ENCODE assay signal across 23 cellular contexts in the genomic region with DNA sequence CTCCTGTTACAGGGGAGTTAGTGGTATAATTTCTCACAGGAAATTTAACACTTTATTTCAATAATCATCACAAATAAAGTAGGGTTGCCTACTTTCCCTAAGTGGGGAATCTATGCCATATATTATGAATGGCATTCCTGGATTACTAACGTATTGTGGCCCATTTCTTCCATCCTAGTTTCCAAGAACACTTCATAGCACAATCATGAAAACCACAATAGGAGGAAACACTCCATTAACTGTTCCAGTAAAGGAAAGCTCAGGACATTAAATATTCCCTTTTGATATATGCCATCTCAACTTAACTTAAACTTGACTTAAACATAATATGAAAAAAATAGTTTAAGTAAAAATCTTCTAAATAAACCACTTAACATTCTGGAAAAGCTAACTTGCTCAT. TPM values are rescaled to one million over a fixed set of nuclear protein-coding genes. Genes with fewer than 3 reads are reported as not detected.
A peak's percentile ranks its signal among the peaks of the same experiment; 100 is the strongest.
DNase-seq lines count a peak whose midpoint lies in the region; ATAC-seq, FAIRE-seq and TF ChIP-seq lines count a peak whose summit lies in the region.
"Had no signal": no experiment of that assay in that cellular context is flagged by ENCODE, and none has a peak within 500 bp of the region (broad histone marks: within the 10 kb centered on the region; RNA-seq: fewer than 3 reads in every experiment).

No MANE protein-coding gene starts in this region.

- H3K36me3 ChIP-seq in HEK293 (ENCODE audit: control insufficient read depth in 2 of 2, insufficient read depth in 1 of 2, low read length in 2 of 2): peaks cover 4 to 27% of the 10 kb centered on the region in 2 experiments

- TF ChIP-seq RAD21 in A549 (conservative IDR thresholded peaks at IDR 0.05 in 1 of 2, IDR thresholded peaks at IDR 0.05 in 1 of 2): no peak

- H3K4me2 ChIP-seq in A549: peak overlapping the region; percentile 90

- no peak for FAIRE-seq in A549 (lab: Jason Lieb, UNC)
- FAIRE-seq: GM12892, urothelium cell line had no signal

- peaks cover 53% of the 10 kb centered on the region for H3K4me1 Mint-ChIP-seq in chondrocyte (ENCODE audit: low read depth)
- peaks cover 5 to 6% of the 10 kb centered on the region in 2 donors for H3K4me1 Mint-ChIP-seq in natural killer cell treated with Interleukin-12 subunit alpha and Interleukin-12 subunit beta and Interleukin-15 and Interleukin-18, amount 100 ng/mL, for 72 hours (ENCODE audit: low read depth in 2 of 2)

- DNase-seq in A549 (ENCODE audit: low read depth in 1 of 2, low spot score in 1 of 2): no peak
- DNase-seq in chondrocyte (ENCODE audit: low spot score): no peak
- DNase-seq in natural killer cell treated with Interleukin-12 subunit alpha and Interleukin-12 subunit beta and Interleukin-15 and Interleukin-18, amount 100 ng/mL, for 72 hours (ENCODE audit: low spot score): no peak
- no peak for DNase-seq in RPMI8226
- DNase-seq: activated CD4-positive, alpha-beta T cell treated with anti-CD3 and anti-CD28 coated beads for 36 hours; activated CD8-positive, alpha-beta memory T cell treated with anti-CD3 and anti-CD28 coated beads, Interleukin-2, amount 50 U/mL, for 48 hours; activated naive CD4-positive, alpha-beta T cell treated with Interleukin-2 at 50 U/mL for 16 hours; central memory CD4-positive, alpha-beta T cell; effector memory CD8-positive, alpha-beta T cell; foreskin fibroblast; GDM1; HCEC 1CT; left ventricle myocardium superior; NCI-H1694; NCI-H226; SHP77; T-helper 17 cell had no signal

- H3K4me1 ChIP-seq in A549 (0 out of 3 replicates have a peak, but pooled peaks cover 10% of the 10 kb centered on the region), HEK293 (ENCODE audit: control insufficient read depth, insufficient read depth, low read length) (peaks cover 14% of the 10 kb centered on the region)

- no peak for ATAC-seq in A549
- no peak for ATAC-seq in natural killer cell treated with Interleukin-12 subunit alpha and Interleukin-12 subunit beta and Interleukin-15 and Interleukin-18, amount 100 ng/mL, for 72 hours
- ATAC-seq in GM18868 (IDR thresholded peaks at IDR 0.05; ENCODE audit: unreplicated experiment): no peak
- no peak for ATAC-seq in HG02884 (IDR thresholded peaks at IDR 0.05; ENCODE audit: unreplicated experiment)
- no peak for ATAC-seq in HG03565 (IDR thresholded peaks at IDR 0.05; ENCODE audit: unreplicated experiment)
- ATAC-seq: activated CD4-positive, alpha-beta T cell treated with anti-CD3 and anti-CD28 coated beads for 36 hours; effector memory CD8-positive, alpha-beta T cell; left ventricle myocardium superior; T-helper 17 cell had no signal

- TF ChIP-seq EP300 in A549 (IDR thresholded peaks at IDR 0.05): no peak

- CTCF ChIA-PET in A549 (lab: Yijun Ruan, JAX): interaction anchor here (0.6 to 1.5 kb wide), 4 partner anchors 11 to 502 kb away, joined by 3 to 5 read pairs (median 4); no protein-coding TSS in a partner anchor
- CTCF ChIA-PET in HEK293 (lab: Yijun Ruan, JAX): interaction anchor here (0.7 kb wide), 1 partner anchor 179 kb away, joined by 4 read pairs; no protein-coding TSS in a partner anchor

- H3K27ac Mint-ChIP-seq in chondrocyte (ENCODE audit: unreplicated experiment): no peak overlapping the region
- H3K27ac Mint-ChIP-seq in natural killer cell treated with Interleukin-12 subunit alpha and Interleukin-12 subunit beta and Interleukin-15 and Interleukin-18, amount 100 ng/mL, for 72 hours: no peak overlapping the region
- H3K27ac Mint-ChIP-seq: activated CD4-positive, alpha-beta T cell treated with anti-CD3 and anti-CD28 coated beads for 36 hours; T-helper 17 cell had no signal

- POLR2A ChIA-PET in A549 (lab: Yijun Ruan, JAX): no interaction called here
- POLR2A ChIA-PET in HEK293 (lab: Yijun Ruan, JAX): interaction anchor here (0.6 kb wide), 1 partner anchor 12 kb away, joined by 4 read pairs; no protein-coding TSS in a partner anchor

- no peak overlapping the region for H3K4me3 ChIP-seq in A549
- H3K4me3 ChIP-seq in HEK293 (ENCODE audit: low read depth, low read length): no peak overlapping the region

- 86% methylated on average over 1 of the region's 1 CpG for WGBS in A549 (ENCODE audit: missing lambda C conversion rate)

- no peaks in the 10 kb centered on the region for H3K27me3 Mint-ChIP-seq in chondrocyte (ENCODE audit: low read depth)
- H3K27me3 Mint-ChIP-seq in natural killer cell treated with Interleukin-12 subunit alpha and Interleukin-12 subunit beta and Interleukin-15 and Interleukin-18, amount 100 ng/mL, for 72 hours: no peaks in the 10 kb centered on the region
- H3K27me3 Mint-ChIP-seq: activated CD4-positive, alpha-beta T cell treated with anti-CD3 and anti-CD28 coated beads for 36 hours; effector memory CD8-positive, alpha-beta T cell; T-helper 17 cell had no signal

- no peaks in the 10 kb centered on the region for H3K9me3 Mint-ChIP-seq in chondrocyte (ENCODE audit: low read depth)
- H3K9me3 Mint-ChIP-seq in natural killer cell treated with Interleukin-12 subunit alpha and Interleukin-12 subunit beta and Interleukin-15 and Interleukin-18, amount 100 ng/mL, for 72 hours: no peaks in the 10 kb centered on the region
- H3K9me3 Mint-ChIP-seq: effector memory CD8-positive, alpha-beta T cell had no signal

- no peak for TF ChIP-seq CTCF in A549 (IDR thresholded peaks at IDR 0.05)
- no peak for TF ChIP-seq CTCF in HEK293 (tag by site-specific recombination; IDR thresholded peaks at IDR 0.05)
- TF ChIP-seq CTCF in chondrocyte (IDR thresholded peaks at IDR 0.05): no peak

- H3K36me3 Mint-ChIP-seq in chondrocyte (ENCODE audit: low read depth): peaks cover 3% of the 10 kb centered on the region
- no peaks in the 10 kb centered on the region for H3K36me3 Mint-ChIP-seq in natural killer cell treated with Interleukin-12 subunit alpha and Interleukin-12 subunit beta and Interleukin-15 and Interleukin-18, amount 100 ng/mL, for 72 hours

- H3K4me3 Mint-ChIP-seq in chondrocyte (ENCODE audit: unreplicated experiment): peak overlapping the region; percentile 12
- peak overlapping the region; percentile 17 for H3K4me3 Mint-ChIP-seq in natural killer cell treated with Interleukin-12 subunit alpha and Interleukin-12 subunit beta and Interleukin-15 and Interleukin-18, amount 100 ng/mL, for 72 hours
- H3K4me3 Mint-ChIP-seq: T-helper 17 cell had no signal

- H3K27ac ChIP-seq in A549: no peak overlapping the region
- H3K27ac ChIP-seq in HEK293 (ENCODE audit: extremely low read depth, low read depth, low read length): no peak overlapping the region

- TF ChIP-seq POLR2A in A549 (IDR thresholded peaks at IDR 0.05; ENCODE audit: low read length): no peak

- H3K9me3 ChIP-seq in A549: no peaks in the 10 kb centered on the region
- no peaks in the 10 kb centered on the region for H3K9me3 ChIP-seq in HEK293 (ENCODE audit: control insufficient read depth, insufficient read depth, low read depth, low read length)

TF ChIP-seq in A549, 52 proteins besides CTCF, POLR2A, EP300 and RAD21:
- no peak for TF ChIP-seq CHD4 (IDR thresholded peaks at IDR 0.05; ENCODE audit: borderline replicate concordance)
- no peak for TF ChIP-seq CEBPB (IDR thresholded peaks at IDR 0.05)
- TF ChIP-seq, protein P1, sequence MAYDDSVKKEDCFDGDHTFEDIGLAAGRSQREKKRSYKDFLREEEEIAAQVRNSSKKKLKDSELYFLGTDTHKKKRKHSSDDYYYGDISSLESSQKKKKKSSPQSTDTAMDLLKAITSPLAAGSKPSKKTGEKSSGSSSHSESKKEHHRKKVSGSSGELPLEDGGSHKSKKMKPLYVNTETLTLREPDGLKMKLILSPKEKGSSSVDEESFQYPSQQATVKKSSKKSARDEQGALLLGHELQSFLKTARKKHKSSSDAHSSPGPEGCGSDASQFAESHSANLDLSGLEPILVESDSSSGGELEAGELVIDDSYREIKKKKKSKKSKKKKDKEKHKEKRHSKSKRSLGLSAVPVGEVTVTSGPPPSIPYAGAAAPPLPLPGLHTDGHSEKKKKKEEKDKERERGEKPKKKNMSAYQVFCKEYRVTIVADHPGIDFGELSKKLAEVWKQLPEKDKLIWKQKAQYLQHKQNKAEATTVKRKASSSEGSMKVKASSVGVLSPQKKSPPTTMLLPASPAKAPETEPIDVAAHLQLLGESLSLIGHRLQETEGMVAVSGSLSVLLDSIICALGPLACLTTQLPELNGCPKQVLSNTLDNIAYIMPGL (CRISPR knock-in tag; IDR thresholded peaks at IDR 0.05; ENCODE audit: borderline replicate concordance): no peak
- no peak for TF ChIP-seq NR3C1 (IDR thresholded peaks at IDR 0.05)

TF ChIP-seq in HEK293, 187 proteins besides CTCF, POLR2A, EP300 and RAD21:
- TF ChIP-seq, protein P2, sequence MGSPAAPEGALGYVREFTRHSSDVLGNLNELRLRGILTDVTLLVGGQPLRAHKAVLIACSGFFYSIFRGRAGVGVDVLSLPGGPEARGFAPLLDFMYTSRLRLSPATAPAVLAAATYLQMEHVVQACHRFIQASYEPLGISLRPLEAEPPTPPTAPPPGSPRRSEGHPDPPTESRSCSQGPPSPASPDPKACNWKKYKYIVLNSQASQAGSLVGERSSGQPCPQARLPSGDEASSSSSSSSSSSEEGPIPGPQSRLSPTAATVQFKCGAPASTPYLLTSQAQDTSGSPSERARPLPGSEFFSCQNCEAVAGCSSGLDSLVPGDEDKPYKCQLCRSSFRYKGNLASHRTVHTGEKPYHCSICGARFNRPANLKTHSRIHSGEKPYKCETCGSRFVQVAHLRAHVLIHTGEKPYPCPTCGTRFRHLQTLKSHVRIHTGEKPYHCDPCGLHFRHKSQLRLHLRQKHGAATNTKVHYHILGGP (tag by site-specific recombination; IDR thresholded peaks at IDR 0.05): peak; percentile 16; the same call in 1 of the 2 replicates
- TF ChIP-seq HOXC10 (CRISPR knock-in tag; IDR thresholded peaks at IDR 0.05): no peak
TF ChIP-seq in HEK293: peak in this region for 1.

RNA-seq across cellular contexts. Expression of a gene that starts 2.1 kb away (rescaled TPM):
- 15.7 and 16.1 TPM in 2 replicates for polyA plus RNA-seq in A549 (2011; rRNA removed)
- polyA plus RNA-seq in A549 (2012; cell fraction: cytosol; rRNA removed): 1.5 and 1.6 TPM in 2 replicates
- polyA plus RNA-seq in A549 (2012; cell fraction: nucleus; rRNA removed): 2.2 and 3.5 TPM in 2 replicates
- 5.4 to 5.5 TPM (median 5.4 TPM) in 3 replicates for polyA plus RNA-seq in A549 (2017; fragmentation: RNase III; extraction: RNeasy Plus Mini Kit Qiagen cat#74134 plus additional on column Dnase treatment)
- 16.7 and 19.5 TPM in 2 replicates for polyA minus RNA-seq in A549 (2011; rRNA and poly(A)+ RNA removed)
- total RNA-seq in chondrocyte: 23.9 to 36.7 TPM (median 25.8 TPM) in 3 replicates
- 10 to 100 TPM in 1 of 2 donors, 1 to 10 TPM in 1; 9.4 to 12.1 TPM for total RNA-seq in natural killer cell treated with Interleukin-12 subunit alpha and Interleukin-12 subunit beta and Interleukin-15 and Interleukin-18, amount 100 ng/mL, for 72 hours
